ENCODE assay signal across 9 cellular contexts in genomic region chr13:113724016-113724758, GRCh38. TPM values are rescaled to one million over a fixed set of nuclear protein-coding genes. Genes with fewer than 3 reads are reported as not detected.
DNase-seq lines count a peak whose midpoint lies in the region; ATAC-seq and TF ChIP-seq lines count a peak whose summit lies in the region.
"Had no signal": no experiment of that assay in that cellular context is flagged by ENCODE, and none has a peak within 500 bp of the region (broad histone marks: within the 10 kb centered on the region; RNA-seq: fewer than 3 reads in every experiment).

No MANE protein-coding gene starts in this region.

- H3K4me1 ChIP-seq in ES-I3 (ENCODE audit: insufficient read depth, low read length), result no peaks in the 10 kb centered on the region
- peaks cover 0 to 15% (median 3%) of the 10 kb centered on the region in 3 donors for H3K4me1 ChIP-seq in gastroesophageal sphincter
- H3K4me1 ChIP-seq in trophoblast cell (ENCODE audit: control insufficient read depth in 1 of 2, insufficient read depth in 2 of 2, low read length in 2 of 2), result peaks cover 0 to 2% of the 10 kb centered on the region in 2 experiments

- no peak for TF ChIP-seq EP300 in gastroesophageal sphincter (IDR thresholded peaks at IDR 0.05)

- no peak overlapping the region for H4K8ac ChIP-seq in trophoblast cell (ENCODE audit: low read depth, low read length)

- no peak overlapping the region for H2BK5ac ChIP-seq in trophoblast cell (ENCODE audit: low read depth, low read length, poor library complexity)

- no peak overlapping the region for H2BK12ac ChIP-seq in trophoblast cell (ENCODE audit: low read length)

- no peak overlapping the region for H4K12ac ChIP-seq in trophoblast cell (ENCODE audit: low read depth, low read length)

- H2BK120ac ChIP-seq in trophoblast cell (ENCODE audit: insufficient read depth, low read length, poor library complexity), result no peak overlapping the region

- peak overlapping the region; percentile 6 for H3K23ac ChIP-seq in trophoblast cell (ENCODE audit: low read length)

- H3K4ac ChIP-seq in trophoblast cell (ENCODE audit: low read depth, low read length), result no peak overlapping the region

- H3K14ac ChIP-seq in trophoblast cell (ENCODE audit: low read length), result no peak overlapping the region

- ATAC-seq in gastroesophageal sphincter (no peak), HG02970 (IDR thresholded peaks at IDR 0.05; ENCODE audit: low FRiP score, unreplicated experiment) (no peak), GM19351 (IDR thresholded peaks at IDR 0.05; ENCODE audit: unreplicated experiment) (no peak)

- H3K79me1 ChIP-seq in trophoblast cell (ENCODE audit: low read length), result no peaks in the 10 kb centered on the region

- WGBS in gastroesophageal sphincter (ENCODE audit: low coverage in 1 of 2), 2 donors, result 57 to 80% methylated on average over 1 to 5 of the region's 30 CpGs
- no CpG with 5 or more reads among the region's 30 CpGs for WGBS in trophoblast cell (ENCODE audit: extremely low coverage, insufficient coverage, insufficient read length)

- no peaks in the 10 kb centered on the region for H3K36me3 ChIP-seq in ES-I3 (ENCODE audit: insufficient read depth, low read length)
- peaks cover 17% of the 10 kb centered on the region for H3K36me3 ChIP-seq in WERI-Rb-1
- H3K36me3 ChIP-seq in gastroesophageal sphincter, result no peaks in the 10 kb centered on the region
- no peaks in the 10 kb centered on the region for H3K36me3 ChIP-seq in trophoblast cell (ENCODE audit: control insufficient read depth in 1 of 2, insufficient read depth in 2 of 2, low read length in 2 of 2)

- no peak overlapping the region for H2AFZ ChIP-seq in trophoblast cell (ENCODE audit: insufficient read depth, low read length, poor library complexity)

- H2AK5ac ChIP-seq in trophoblast cell (ENCODE audit: low read length), result no peak overlapping the region

- H3K79me2 ChIP-seq in trophoblast cell (ENCODE audit: control insufficient read depth, insufficient read depth, low read length, poor library complexity), result no peaks in the 10 kb centered on the region

- DNase-seq in WERI-Rb-1 (peak; percentile 20), trophoblast cell (no peak), SKM-1 treated with dmso at 0.1 percent for 144 hours (lab: John Stamatoyannopoulos, UW; ENCODE audit: unreplicated experiment) (no peak), dermis blood vessel endothelial cell (no peak)

- peak overlapping the region; percentile 70 for H3K9ac ChIP-seq in ES-I3 (ENCODE audit: low read depth, low read length)
- no peak overlapping the region for H3K9ac ChIP-seq in trophoblast cell (ENCODE audit: low read length)

- TF ChIP-seq POLR2A in gastroesophageal sphincter (IDR thresholded peaks at IDR 0.05), result no peak

- H3K18ac ChIP-seq in trophoblast cell (ENCODE audit: low read length), result no peak overlapping the region

- H3K4me2 ChIP-seq in trophoblast cell (ENCODE audit: low read length), result no peak overlapping the region

- H3K27ac ChIP-seq in WERI-Rb-1, result peak overlapping the region; percentile 56
- peak overlapping the region in 3 of 4 donors; percentile 73 to 76 (median 75) for H3K27ac ChIP-seq in gastroesophageal sphincter
- H3K27ac ChIP-seq in trophoblast cell (ENCODE audit: low read depth, low read length), result no peak overlapping the region

- TF ChIP-seq CTCF in WERI-Rb-1 (IDR thresholded peaks at IDR 0.05; ENCODE audit: low read depth, low read length) (no peak), gastroesophageal sphincter (IDR thresholded peaks at IDR 0.05) (no peak)

- no peaks in the 10 kb centered on the region for H3K27me3 ChIP-seq in WERI-Rb-1 (ENCODE audit: insufficient read depth, low read depth, severe bottlenecking)
- H3K27me3 ChIP-seq in gastroesophageal sphincter, result no peaks in the 10 kb centered on the region
- no peaks in the 10 kb centered on the region for H3K27me3 ChIP-seq in trophoblast cell (ENCODE audit: insufficient read depth, low read length)

- H4K91ac ChIP-seq in trophoblast cell (ENCODE audit: low read depth, low read length), result no peak overlapping the region

- H3K4me3 ChIP-seq in WERI-Rb-1 (ENCODE audit: low read depth, low read length) (peak overlapping the region; percentile 50), gastroesophageal sphincter (peak overlapping the region in 1 of 2 donors; percentile 53), trophoblast cell (ENCODE audit: low read depth, low read length) (peak overlapping the region; percentile 8)

- H3K9me3 ChIP-seq in ES-I3 (ENCODE audit: control insufficient read depth, insufficient read depth, low read length) (no peaks in the 10 kb centered on the region), WERI-Rb-1 (ENCODE audit: severe bottlenecking) (peaks cover 9% of the 10 kb centered on the region), gastroesophageal sphincter (no peaks in the 10 kb centered on the region), trophoblast cell (ENCODE audit: insufficient read depth, low read depth, low read length) (peaks cover 23% of the 10 kb centered on the region)

RNA-seq across cellular contexts. Expression of gene TMEM255B, which starts 34.8 kb away (rescaled TPM):
- 10 to 100 TPM in 1 of 4 donors, 1 to 10 TPM in 3; 4.9 to 13.2 (median 7.8) TPM for total RNA-seq in gastroesophageal sphincter
- polyA plus RNA-seq in trophoblast cell (2013), result 0.75 and 0.83 TPM in 2 replicates
- total RNA-seq in dermis blood vessel endothelial cell, result 45.1 and 72.3 TPM in 2 replicates
- total RNA-seq: frontal cortex had no signal

RNA-seq across cellular contexts. Expression of gene GRK1, which starts 57.2 kb away (rescaled TPM):
- total RNA-seq in gastroesophageal sphincter, result under 1 TPM in 1 of 4 donors, not detected in 3; 0.15 TPM
- polyA plus RNA-seq in trophoblast cell (2013), result 0.01 and 0.03 TPM in 2 replicates
- total RNA-seq in dermis blood vessel endothelial cell, result not detected in 2 replicates
